8 cellular contexts compared by ENCODE assay signal in genomic region chr7:111091623-111092370, GRCh38. TPM values are rescaled to one million over a fixed set of nuclear protein-coding genes. Genes with fewer than 3 reads are reported as not detected.
DNase-seq lines count a peak whose midpoint lies in the region; ATAC-seq, FAIRE-seq and TF ChIP-seq lines count a peak whose summit lies in the region.

No MANE protein-coding gene starts in this region.

- H3K9ac ChIP-seq in KMS-11: no peak overlapping the region

- H3K27ac ChIP-seq in KMS-11: peak overlapping the region; percentile 46; the same call in 1 of the 2 replicates
- no peak overlapping the region for H3K27ac ChIP-seq in WERI-Rb-1

- in situ Hi-C loops in astrocyte of the spinal cord (cut with HindIII; ENCODE audit: low sequenced_read_pairs): no loop called here

- H3K27ac Mint-ChIP-seq in nephron: peak overlapping the region; percentile 53 to 97 (median 88)

- peak overlapping the region; percentile 72 for H3K4me2 ChIP-seq in KMS-11

- H3K9me3 Mint-ChIP-seq in nephron: no peaks in the 10 kb centered on the region

- peak; percentile 57 for FAIRE-seq in GM12891 (lab: Jason Lieb, UNC)

- no peaks in the 10 kb centered on the region for H3K36me3 ChIP-seq in KMS-11 (ENCODE audit: insufficient read depth)
- no peaks in the 10 kb centered on the region for H3K36me3 ChIP-seq in WERI-Rb-1

- H3K4me1 ChIP-seq in KMS-11 (ENCODE audit: low read depth, poor library complexity, severe bottlenecking): peaks cover 65% of the 10 kb centered on the region

- ATAC-seq in HG03108 (IDR thresholded peaks at IDR 0.05; ENCODE audit: unreplicated experiment): no peak

- peak overlapping the region; percentile 89 to 96 (median 96) for H3K4me3 Mint-ChIP-seq in nephron

- H3K27me3 ChIP-seq in KMS-11 (ENCODE audit: insufficient read depth, low read depth) (no peaks in the 10 kb centered on the region), WERI-Rb-1 (ENCODE audit: insufficient read depth, low read depth, severe bottlenecking) (no peaks in the 10 kb centered on the region)

- no peak for TF ChIP-seq POLR2A in GM12891 (IDR thresholded peaks at IDR 0.05; ENCODE audit: low read depth, low read length)

- DNase-seq in GM12891 (ENCODE audit: insufficient read length, low spot score) (no peak), astrocyte of the spinal cord (ENCODE audit: low read depth, low spot score) (no peak), A172 (ENCODE audit: low spot score) (no peak), AML-193 (lab: John Stamatoyannopoulos, UW) (no peak), WERI-Rb-1 (no peak)

- no peak for TF ChIP-seq CTCF in KMS-11 (conservative IDR thresholded peaks at IDR 0.05; ENCODE audit: low read depth, low read length)
- no peak for TF ChIP-seq CTCF in astrocyte of the spinal cord (IDR thresholded peaks at IDR 0.05; ENCODE audit: low read depth, low read length)
- no peak for TF ChIP-seq CTCF in nephron (IDR thresholded peaks at IDR 0.05; ENCODE audit: unreplicated experiment in 3 of 3)
- TF ChIP-seq CTCF in WERI-Rb-1 (IDR thresholded peaks at IDR 0.05; ENCODE audit: low read depth, low read length): no peak

- H3K79me2 ChIP-seq in KMS-11 (ENCODE audit: insufficient read depth, low read depth): no peaks in the 10 kb centered on the region

- H3K27me3 Mint-ChIP-seq in nephron (ENCODE audit: low read depth): no peaks in the 10 kb centered on the region

- no peaks in the 10 kb centered on the region for H3K36me3 Mint-ChIP-seq in nephron (ENCODE audit: low read depth)

- H2AFZ ChIP-seq in KMS-11 (ENCODE audit: low read depth): no peak overlapping the region

- H3K4me1 Mint-ChIP-seq in nephron: peaks cover 51% of the 10 kb centered on the region

- no peak overlapping the region for H3K4me3 ChIP-seq in KMS-11 (IDR thresholded peaks at IDR 0.05; ENCODE audit: insufficient read depth, low read depth, low read length)
- H3K4me3 ChIP-seq in astrocyte of the spinal cord (ENCODE audit: low read depth, low read length): peak overlapping the region; percentile 48
- no peak overlapping the region for H3K4me3 ChIP-seq in WERI-Rb-1 (ENCODE audit: low read depth, low read length)

- H4K20me1 ChIP-seq in KMS-11 (ENCODE audit: insufficient read depth): no peaks in the 10 kb centered on the region

- H3K9me3 ChIP-seq in WERI-Rb-1 (ENCODE audit: severe bottlenecking): no peaks in the 10 kb centered on the region

TF ChIP-seq in GM12891, 5 proteins besides CTCF, POLR2A, EP300 and RAD21:
- TF ChIP-seq TAF1 (IDR thresholded peaks at IDR 0.05; ENCODE audit: low read depth, low read length): no peak
- TF ChIP-seq POLR2AphosphoS5 (IDR thresholded peaks at IDR 0.05; ENCODE audit: low read depth, low read length): no peak
- TF ChIP-seq SPI1 (IDR thresholded peaks at IDR 0.05; ENCODE audit: low read depth, low read length): 0 out of 2 replicates have a peak, but pooled peaks have one; percentile 6
TF ChIP-seq in GM12891: peak in this region for 1.

RNA-seq across cellular contexts. Expression of gene LRRN3, which starts 0.9 kb away (rescaled TPM):
- 0.04 TPM for polyA plus RNA-seq in GM12891 (2012; ENCODE audit: low read depth, missing spikeins)
- total RNA-seq in A172 (2014; rRNA removed; shearing (Covaris generic)): not detected in 2 replicates
